ENCODE assay signal across 8 cellular contexts in the genomic region with DNA sequence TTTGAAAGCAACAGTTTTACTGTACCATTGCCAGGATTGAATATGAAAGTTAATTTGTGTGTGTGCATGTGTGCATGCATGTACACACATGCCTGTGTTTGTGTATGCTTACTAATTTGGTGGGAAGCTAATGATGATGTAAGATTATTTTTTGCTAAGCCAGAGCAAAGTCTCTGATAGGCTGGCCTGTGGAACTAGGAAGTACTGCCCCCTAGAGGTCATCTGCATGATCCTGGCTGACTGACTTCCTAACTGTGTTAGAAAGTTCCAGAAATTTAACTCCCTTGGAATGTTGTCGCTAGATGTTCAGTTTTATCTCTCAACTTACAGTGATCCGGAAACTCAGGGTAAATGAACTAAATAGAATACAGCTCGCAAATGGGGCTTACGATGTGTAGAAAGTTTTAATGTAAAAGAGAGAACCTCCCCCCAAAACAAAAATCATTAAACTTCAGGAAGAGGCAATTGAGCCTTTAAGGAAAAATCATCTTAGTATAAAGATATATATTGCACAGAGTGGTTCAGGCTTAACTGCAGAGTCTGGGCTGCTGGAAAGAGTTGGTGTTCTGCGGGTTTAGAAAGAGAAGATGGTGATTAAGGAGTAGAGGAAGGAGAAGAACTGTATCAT. TPM values are rescaled to one million over a fixed set of nuclear protein-coding genes. Genes with fewer than 3 reads are reported as not detected.
A peak's percentile ranks its signal among the peaks of the same experiment; 100 is the strongest.
DNase-seq lines count a peak whose midpoint lies in the region; TF ChIP-seq lines count a peak whose summit lies in the region.

No MANE protein-coding gene starts in this region.

- 86% methylated on average over 5 of the region's 5 CpGs for WGBS in prostate gland

- intact Hi-C loops in prostate gland (cut with DNase I) = no loop called here

- H3K4me3 ChIP-seq in NB4 (ENCODE audit: low read depth, low read length) = no peak overlapping the region
- no peak overlapping the region for H3K4me3 ChIP-seq in fibroblast of villous mesenchyme (ENCODE audit: low read depth, low read length)
- H3K4me3 ChIP-seq in prostate gland = no peak overlapping the region

- H3K27ac ChIP-seq in prostate gland = no peak overlapping the region

- in situ Hi-C loops in GM13977 (cut with MboI; ENCODE audit: low pct_unique_long_range_greater_than_20kb, low sequenced_read_pairs, unreplicated experiment) = no loop called here

- H3K9me3 ChIP-seq in prostate gland = no peaks in the 10 kb centered on the region

- TF ChIP-seq CTCF in GM13977 (IDR thresholded peaks at IDR 0.05; ENCODE audit: extremely low read depth, insufficient read depth, missing control alignments) (peak; percentile 64), NB4 (IDR thresholded peaks at IDR 0.05; ENCODE audit: low read depth, low read length) (peak; percentile 61), fibroblast of villous mesenchyme (IDR thresholded peaks at IDR 0.05; ENCODE audit: insufficient read depth, low read depth, low read length) (peak; percentile 69), prostate gland (IDR thresholded peaks at IDR 0.05) (peak; percentile 37 to 74 (median 52))

- no peaks in the 10 kb centered on the region for H3K4me1 ChIP-seq in prostate gland (replicated peaks)

- TF ChIP-seq POLR2A in NB4 (IDR thresholded peaks at IDR 0.05; ENCODE audit: extremely low read depth, insufficient read length) (no peak), prostate gland (IDR thresholded peaks at IDR 0.05) (no peak)

- H3K27me3 ChIP-seq in prostate gland (replicated peaks; ENCODE audit: insufficient read depth) = no peaks in the 10 kb centered on the region

- no peaks in the 10 kb centered on the region for H3K36me3 ChIP-seq in prostate gland

- peak; percentile 25 for DNase-seq in AG08395 (ENCODE audit: low spot score)
- peak; percentile 30 for DNase-seq in GM13977 (ENCODE audit: low spot score)
- DNase-seq in NB4 (ENCODE audit: low read depth) = peak; percentile 61
- peak; percentile 8 for DNase-seq in activated T-cell treated with anti-CD3 and anti-CD28 coated beads for 48 hours (ENCODE audit: low read depth)
- peak; percentile 57 for DNase-seq in fibroblast of villous mesenchyme (ENCODE audit: low read depth)
- DNase-seq in prostate gland (ENCODE audit: low spot score) = peak; percentile 34
- no peak for DNase-seq in NCI-H524 treated with DMSO at 0.1 percent for 48 hours (lab: John Stamatoyannopoulos, UW)
- no peak for DNase-seq in NCI-H2196 (lab: John Stamatoyannopoulos, UW; ENCODE audit: unreplicated experiment)

RNA-seq across cellular contexts. Expression of a gene that starts 34.3 kb away (rescaled TPM):
- total RNA-seq in fibroblast of villous mesenchyme = 92.1 and 149 TPM in 2 replicates
- 10 to 100 TPM; 24.1 to 45.1 TPM for total RNA-seq in prostate gland

Comparison
In these comparisons a context has a peak if more than half of its experiments do, and no peak if none do; other contexts are left out.
1. DNase-seq: peak in AG08395 (single experiment), GM13977 (single experiment), NB4 (single experiment), activated T-cell treated with anti-CD3 and anti-CD28 coated beads for 48 hours (single experiment), fibroblast of villous mesenchyme (single experiment) and prostate gland (single experiment); none in NCI-H524 treated with DMSO at 0.1 percent for 48 hours (single experiment) and NCI-H2196 (single experiment).
2. Peak in every context shown above with its lines, with median percentiles within 50 percentile points of each other: CTCF ChIP-seq.